ENCODE assay signal across 17 cellular contexts in the genomic region with DNA sequence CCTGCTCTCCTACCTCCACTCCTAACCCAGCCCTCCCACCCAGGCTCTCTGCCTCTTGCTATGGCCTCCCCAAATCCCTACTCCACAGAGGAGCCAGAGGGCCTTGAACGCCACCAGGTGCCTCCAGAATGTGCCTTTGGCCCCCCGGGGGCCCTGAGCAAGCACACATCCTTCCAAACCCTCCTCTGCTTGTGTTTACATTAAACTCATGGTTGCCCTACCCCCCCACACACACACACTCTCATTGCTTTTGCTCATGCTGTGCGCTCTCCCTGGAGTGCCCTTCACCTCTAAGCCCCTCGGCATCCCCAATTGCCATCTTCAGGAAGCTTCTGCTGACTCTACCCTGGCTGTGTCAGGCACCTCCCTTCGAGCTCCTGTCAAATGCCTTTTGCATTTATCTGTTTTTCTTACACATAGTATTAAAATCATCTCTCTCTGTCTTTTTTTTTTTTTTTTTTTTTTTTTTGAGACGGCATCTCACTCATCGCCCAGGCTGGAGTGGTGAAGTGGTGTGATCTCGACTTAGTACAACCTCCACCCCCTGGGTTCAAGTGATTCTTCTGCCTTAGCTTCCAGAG. TPM values are rescaled to one million over a fixed set of nuclear protein-coding genes. Genes with fewer than 3 reads are reported as not detected.
DNase-seq lines count a peak whose midpoint lies in the region; ATAC-seq and TF ChIP-seq lines count a peak whose summit lies in the region.
"Had no signal": no experiment of that assay in that cellular context is flagged by ENCODE, and none has a peak within 500 bp of the region (broad histone marks: within the 10 kb centered on the region; RNA-seq: fewer than 3 reads in every experiment).

No MANE protein-coding gene starts in this region.

- no peaks in the 10 kb centered on the region for H3K9me3 Mint-ChIP-seq in activated naive CD8-positive, alpha-beta T cell (ENCODE audit: low read depth)
- H3K9me3 Mint-ChIP-seq in activated naive CD8-positive, alpha-beta T cell treated with anti-CD3 and anti-CD28 coated beads for 36 hours, result no peaks in the 10 kb centered on the region
- no peaks in the 10 kb centered on the region for H3K9me3 Mint-ChIP-seq in T-cell
- H3K9me3 Mint-ChIP-seq: H9 had no signal

- POLR2A ChIA-PET in HEK293T (lab: Yijun Ruan, JAX) (no interaction called here), T-cell (lab: Charles Lee) (interaction anchor here (0.6 to 0.7 kb wide), 3 partner anchors 9 to 64 kb away, joined by 4 to 14 read pairs (median 5); no protein-coding TSS in a partner anchor)

- ATAC-seq in T-cell (replicated peaks in 1 of 4), result no peak
- ATAC-seq: PC-3 had no signal

- H3K36me3 Mint-ChIP-seq in activated naive CD8-positive, alpha-beta T cell, result no peaks in the 10 kb centered on the region
- H3K36me3 Mint-ChIP-seq in activated naive CD8-positive, alpha-beta T cell treated with anti-CD3 and anti-CD28 coated beads for 36 hours, result peaks cover 6% of the 10 kb centered on the region
- no peaks in the 10 kb centered on the region for H3K36me3 Mint-ChIP-seq in T-cell

- peak overlapping the region; percentile 20 for H3K4me3 Mint-ChIP-seq in activated naive CD8-positive, alpha-beta T cell
- H3K4me3 Mint-ChIP-seq in activated naive CD8-positive, alpha-beta T cell treated with anti-CD3 and anti-CD28 coated beads for 36 hours, result no peak overlapping the region
- H3K4me3 Mint-ChIP-seq in T-cell, result peak overlapping the region in 1 of 3 donors; percentile 8
- H3K4me3 Mint-ChIP-seq: H9 had no signal

- H3K27me3 Mint-ChIP-seq in activated naive CD8-positive, alpha-beta T cell, result no peaks in the 10 kb centered on the region
- H3K27me3 Mint-ChIP-seq in activated naive CD8-positive, alpha-beta T cell treated with anti-CD3 and anti-CD28 coated beads for 36 hours, result no peaks in the 10 kb centered on the region
- no peaks in the 10 kb centered on the region for H3K27me3 Mint-ChIP-seq in T-cell

- peaks cover 83% of the 10 kb centered on the region for H3K4me1 Mint-ChIP-seq in activated naive CD8-positive, alpha-beta T cell (ENCODE audit: low read depth)
- peaks cover 62% of the 10 kb centered on the region for H3K4me1 Mint-ChIP-seq in activated naive CD8-positive, alpha-beta T cell treated with anti-CD3 and anti-CD28 coated beads for 36 hours
- peaks cover 76 to 81% (median 77%) of the 10 kb centered on the region in 3 donors for H3K4me1 Mint-ChIP-seq in T-cell

- CTCF ChIA-PET in HEK293T (lab: Yijun Ruan, JAX) (interaction anchor here (0.7 kb wide), 1 partner anchor 183 kb away, joined by 3 read pairs; no protein-coding TSS in a partner anchor), T-cell (lab: Charles Lee) (interaction anchor here in 1 of 2 donors (0.6 kb wide), 1 partner anchor 118 kb away, joined by 5 read pairs; no protein-coding TSS in a partner anchor)

- DNase-seq in activated naive CD8-positive, alpha-beta T cell treated with anti-CD3 and anti-CD28 coated beads for 36 hours, result no peak
- DNase-seq in HEK293T (ENCODE audit: extremely low spot score) (no peak), T-cell (no peak), NCI-H2196 (lab: John Stamatoyannopoulos, UW; ENCODE audit: unreplicated experiment) (no peak), NCI-H82 (lab: John Stamatoyannopoulos, UW) (no peak)
- DNase-seq in activated CD4-positive, CD25-positive, alpha-beta regulatory T cell treated with anti-CD3 and anti-CD28 coated beads, Interleukin-2, amount 50 U/mL, for 72 hours, result no peak
- DNase-seq: DMS79 treated with DMSO at 0.1 percent for 48 hours, H9, NCI-H1694, NCI-H2081 treated with DMSO at 0.1 percent for 48 hours, NCI-H446, NCI-H774, PC-3, RPMI8226, SHP77 treated with DMSO at 0.1 percent for 48 hours, SK-N-SH had no signal

- no peak overlapping the region for H3K27ac Mint-ChIP-seq in activated naive CD8-positive, alpha-beta T cell
- no peak overlapping the region for H3K27ac Mint-ChIP-seq in activated naive CD8-positive, alpha-beta T cell treated with anti-CD3 and anti-CD28 coated beads for 36 hours
- H3K27ac Mint-ChIP-seq in T-cell, result peak overlapping the region; percentile 48 to 62
- H3K27ac Mint-ChIP-seq: H9 had no signal

TF ChIP-seq in HEK293T, 16 proteins besides CTCF, POLR2A, EP300 and RAD21:
- TF ChIP-seq FOXM1 (IDR thresholded peaks at IDR 0.05; ENCODE audit: borderline replicate concordance) (no peak), SUZ12 (IDR thresholded peaks at IDR 0.05) (no peak), BHLHE40 (IDR thresholded peaks at IDR 0.05; ENCODE audit: borderline replicate concordance) (no peak), ARNT (IDR thresholded peaks at IDR 0.05) (no peak), SP1 (IDR thresholded peaks at IDR 0.05) (no peak), FOXA1 (IDR thresholded peaks at IDR 0.05) (no peak), TARDBP (IDR thresholded peaks at IDR 0.05) (no peak), ZNF384 (IDR thresholded peaks at IDR 0.05) (peak; percentile 54; the same call in 1 of the 2 replicates)

RNA-seq across cellular contexts. Expression of gene TET3, which starts 16.3 kb away (rescaled TPM):
- total RNA-seq in activated naive CD8-positive, alpha-beta T cell treated with anti-CD3 and anti-CD28 coated beads for 36 hours, result 10 to 100 TPM; 14.8 TPM
- total RNA-seq in T-cell, result 10 to 100 TPM; 22.5 to 32.2 (median 26.8) TPM

RNA-seq across cellular contexts. Expression of gene DGUOK, which starts 41.8 kb away (rescaled TPM):
- 10 to 100 TPM; 96.8 to 97.1 TPM for total RNA-seq in activated naive CD8-positive, alpha-beta T cell treated with anti-CD3 and anti-CD28 coated beads for 36 hours
- total RNA-seq in T-cell, result 10 to 100 TPM; 44.0 to 70.2 (median 62.5) TPM

Comparison
In these comparisons a context has a peak if more than half of its experiments do, and no peak if none do; other contexts are left out.
1. H3K27ac Mint-ChIP-seq: peak in T-cell (2 of 2); none in activated naive CD8-positive, alpha-beta T cell (single experiment) and activated naive CD8-positive, alpha-beta T cell treated with anti-CD3 and anti-CD28 coated beads for 36 hours (single experiment).